In genomic region chrX:78687586-78687985, GRCh38 we compare ENCODE assay signal across 14 cellular contexts. TPM values are rescaled to one million over a fixed set of nuclear protein-coding genes. Genes with fewer than 3 reads are reported as not detected.
DNase-seq lines count a peak whose midpoint lies in the region; ATAC-seq and TF ChIP-seq lines count a peak whose summit lies in the region.
"Had no signal": no experiment of that assay in that cellular context is flagged by ENCODE, and none has a peak within 500 bp of the region (broad histone marks: within the 10 kb centered on the region; RNA-seq: fewer than 3 reads in every experiment).

No MANE protein-coding gene starts in this region.

- no peak overlapping the region for H3K4me2 ChIP-seq in mesendoderm (ENCODE audit: low read length)
- H3K4me2 ChIP-seq in Karpas-422 (ENCODE audit: low read depth, low read length, poor library complexity, severe bottlenecking) = no peak overlapping the region

- no peak overlapping the region for H4K5ac ChIP-seq in mesendoderm (ENCODE audit: low read length)

- H3K27ac ChIP-seq in mesendoderm (ENCODE audit: low read depth, low read length) (no peak overlapping the region), Karpas-422 (ENCODE audit: low read length) (no peak overlapping the region), left lung (no peak overlapping the region), thyroid gland (no peak overlapping the region)

- TF ChIP-seq CTCF in left lung (IDR thresholded peaks at IDR 0.05) = no peak
- no peak for TF ChIP-seq CTCF in thyroid gland (IDR thresholded peaks at IDR 0.05)

- no peak overlapping the region for H3K4ac ChIP-seq in mesendoderm (ENCODE audit: low read depth, low read length)

- no peaks in the 10 kb centered on the region for H3K4me1 ChIP-seq in mesendoderm (ENCODE audit: control insufficient read depth, low read depth, low read length)
- H3K4me1 ChIP-seq in Karpas-422 (ENCODE audit: low read length) = no peaks in the 10 kb centered on the region
- no peaks in the 10 kb centered on the region for H3K4me1 ChIP-seq in left lung
- no peaks in the 10 kb centered on the region for H3K4me1 ChIP-seq in thyroid gland
- H3K4me1 ChIP-seq: Caco-2 had no signal

- no peak overlapping the region for H3K18ac ChIP-seq in mesendoderm (ENCODE audit: low read length)

- H3K9me2 ChIP-seq in Karpas-422 (replicated peaks; ENCODE audit: insufficient read depth, low read length) = no peaks in the 10 kb centered on the region

- no peak overlapping the region for H2AK5ac ChIP-seq in mesendoderm (ENCODE audit: low read length)

- no peak overlapping the region for H2BK5ac ChIP-seq in mesendoderm (ENCODE audit: low read length)

- no peaks in the 10 kb centered on the region for H3K36me3 ChIP-seq in mesendoderm (ENCODE audit: control insufficient read depth, insufficient read depth, low read length)
- no peaks in the 10 kb centered on the region for H3K36me3 ChIP-seq in Karpas-422 (ENCODE audit: insufficient read depth, low read length)
- H3K36me3 ChIP-seq in left lung = no peaks in the 10 kb centered on the region
- H3K36me3 ChIP-seq in thyroid gland = no peaks in the 10 kb centered on the region

- H3K9me3 ChIP-seq in Karpas-422 (ENCODE audit: low read length) (peaks cover 6% of the 10 kb centered on the region), left lung (no peaks in the 10 kb centered on the region), thyroid gland (no peaks in the 10 kb centered on the region)
- H3K9me3 ChIP-seq: Caco-2 had no signal

- ATAC-seq in GM18909 (IDR thresholded peaks at IDR 0.05; ENCODE audit: poor library complexity, unreplicated experiment) (peak; percentile 96), HG02610 (IDR thresholded peaks at IDR 0.05; ENCODE audit: unreplicated experiment) (peak; percentile 97), HG03432 (IDR thresholded peaks at IDR 0.05; ENCODE audit: unreplicated experiment) (peak; percentile 99), left lung (no peak)
- ATAC-seq: Panc1 had no signal

- H3K4me3 ChIP-seq in mesendoderm (ENCODE audit: low read length) (no peak overlapping the region), Karpas-422 (ENCODE audit: low read length) (no peak overlapping the region), left lung (no peak overlapping the region), thyroid gland (replicated peaks in 1 of 3) (no peak overlapping the region)

- H3K27me3 ChIP-seq in mesendoderm (ENCODE audit: insufficient read depth, low read length, poor library complexity) = no peaks in the 10 kb centered on the region
- no peaks in the 10 kb centered on the region for H3K27me3 ChIP-seq in Karpas-422 (ENCODE audit: low read length)
- no peaks in the 10 kb centered on the region for H3K27me3 ChIP-seq in left lung
- H3K27me3 ChIP-seq in thyroid gland = no peaks in the 10 kb centered on the region

- no peak overlapping the region for H2BK120ac ChIP-seq in mesendoderm (ENCODE audit: low read depth, low read length)

- no peak overlapping the region for H3K23ac ChIP-seq in mesendoderm (ENCODE audit: low read length)

- no peak overlapping the region for H4K8ac ChIP-seq in mesendoderm (ENCODE audit: low read depth, low read length)

- no CpG with 5 or more reads among the region's 2 CpGs for WGBS in mesendoderm (ENCODE audit: extremely low coverage, insufficient coverage, low lambda C conversion rate)
- WGBS in thyroid gland, 2 donors = 89 to 93% methylated on average over 2 of the region's 2 CpGs

- no peak overlapping the region for H2AFZ ChIP-seq in Karpas-422 (ENCODE audit: low read length)

- DNase-seq in mesendoderm (peak; percentile 2), Karpas-422 (no peak), left lung (no peak), thyroid gland (no peak), ecto neural progenitor cell (ENCODE audit: low spot score) (no peak)
- DNase-seq: activated effector memory CD4-positive, alpha-beta T cell treated with anti-CD3 and anti-CD28 coated beads, Interleukin-2, amount 50 U/mL, for 16 hours; Caco-2; NCI-H1694 treated with DMSO at 0.1 percent for 48 hours; stimulated activated CD4-positive, alpha-beta T cell treated with anti-CD3 and anti-CD28 coated beads, Interleukin-15, amount 100 ng/mL, for 24 hours had no signal

- H3K56ac ChIP-seq in mesendoderm (ENCODE audit: low read length) = no peak overlapping the region

- no peaks in the 10 kb centered on the region for H3K79me1 ChIP-seq in mesendoderm (ENCODE audit: low read length)

- H4K20me1 ChIP-seq in Karpas-422 (ENCODE audit: insufficient read depth, low read depth, low read length) = no peaks in the 10 kb centered on the region

- H3K9ac ChIP-seq in mesendoderm (ENCODE audit: low read length) (no peak overlapping the region), Karpas-422 (ENCODE audit: low read length) (no peak overlapping the region)

- H3K79me2 ChIP-seq in mesendoderm (ENCODE audit: control insufficient read depth, insufficient read depth, low read length) = no peaks in the 10 kb centered on the region
- no peaks in the 10 kb centered on the region for H3K79me2 ChIP-seq in Karpas-422 (ENCODE audit: low read length)

- TF ChIP-seq POLR2A in thyroid gland (IDR thresholded peaks at IDR 0.05) = no peak

- intact Hi-C loops in left lung (cut with DNase I) (no loop called here), thyroid gland (cut with DNase I) (no loop called here)

- no peak overlapping the region for H2BK15ac ChIP-seq in mesendoderm (replicated peaks; ENCODE audit: low read depth)

RNA-seq across cellular contexts. Expression of gene RTL3, which starts 28.5 kb away (rescaled TPM):
- polyA plus RNA-seq in mesendoderm (2013, experiment 1 of 2) = not detected
- not detected for polyA plus RNA-seq in mesendoderm (2013, experiment 2 of 2)
- not detected in 2 replicates for total RNA-seq in Karpas-422 (2014; rRNA removed; shearing (Covaris generic); ENCODE audit: low replicate concordance)
- total RNA-seq in left lung (not detected), thyroid gland (under 1 TPM in 1 of 4 donors, not detected in 3; 0.54 TPM)
- total RNA-seq: Caco-2, neural crest cell had no signal

RNA-seq across cellular contexts. Expression of gene LPAR4, which starts 59.9 kb away (rescaled TPM):
- 16.9 TPM for polyA plus RNA-seq in mesendoderm (2013, experiment 1 of 2)
- 18.1 TPM for polyA plus RNA-seq in mesendoderm (2013, experiment 2 of 2)
- total RNA-seq in Karpas-422 (2014; rRNA removed; shearing (Covaris generic); ENCODE audit: low replicate concordance) = not detected in 2 replicates
- total RNA-seq in left lung = under 1 TPM; 0.21 to 0.55 TPM
- total RNA-seq in thyroid gland = 1 to 10 TPM in 1 of 4 donors, not detected in 3; 2.0 TPM
- total RNA-seq: Caco-2 had no signal
